36 cellular contexts compared by ENCODE assay signal in genomic region chr5:148769941-148770340, GRCh38.
"Had no signal": no experiment of that assay in that cellular context is flagged by ENCODE, and none has a peak within 500 bp of the region (broad histone marks: within the 10 kb centered on the region; RNA-seq: fewer than 3 reads in every experiment).

No MANE protein-coding gene starts in this region.

- ATAC-seq: activated naive CD4-positive, alpha-beta T cell treated with anti-CD3 and anti-CD28 coated beads, Interleukin-2, amount 50 U/mL, for 72 hours; activated naive CD8-positive, alpha-beta T cell treated with anti-CD3 and anti-CD28 coated beads, Interleukin-2, amount 50 U/mL, for 24 hours; activated T-cell treated with anti-CD3 and anti-CD28 coated beads, Interleukin-2, amount 50 U/mL, for 4 hours; activated T-cell treated with anti-CD3 and anti-CD28 coated beads, Interleukin-2, amount 50 U/mL, for 72 hours; activated T-helper 17 cell treated with anti-CD3 and anti-CD28 coated beads, Interleukin-2, amount 50 U/mL, for 72 hours; body of pancreas had no signal

- DNase-seq: activated effector memory CD4-positive, alpha-beta T cell treated with anti-CD3 and anti-CD28 coated beads, Interleukin-2, amount 50 U/mL, for 16 hours; activated effector memory CD4-positive, alpha-beta T cell treated with Interleukin-2 at 50 U/mL for 16 hours; activated gamma-delta T cell; activated gamma-delta T cell treated with Interleukin-2 at 50 U/mL for 16 hours; activated naive CD4-positive, alpha-beta T cell; activated naive CD4-positive, alpha-beta T cell treated with anti-CD3 and anti-CD28 coated beads for 36 hours; activated naive CD4-positive, alpha-beta T cell treated with anti-CD3 and anti-CD28 coated beads, Interleukin-2, amount 10 ng/mL, durations not matched to agents 7 days and 5 days; activated naive CD4-positive, alpha-beta T cell treated with anti-CD3 and anti-CD28 coated beads, Interleukin-2, amount 50 U/mL, for 16 hours; activated naive CD4-positive, alpha-beta T cell treated with Interleukin-2 at 50 U/mL for 16 hours; activated naive CD8-positive, alpha-beta T cell treated with anti-CD3 and anti-CD28 coated beads for 36 hours; activated naive CD8-positive, alpha-beta T cell treated with anti-CD3 and anti-CD28 coated beads, Interleukin-2, amount 10 ng/mL, durations not matched to agents 7 days and 5 days; activated naive CD8-positive, alpha-beta T cell treated with anti-CD3 and anti-CD28 coated beads, Interleukin-2, amount 50 U/mL, for 24 hours; activated T-cell treated with anti-CD3 and anti-CD28 coated beads, Interleukin-2, amount 50 U/mL, for 24 hours; activated T-cell treated with anti-CD3 and anti-CD28 coated beads, Interleukin-2, amount 50 U/mL, for 4 hours; activated T-cell treated with anti-CD3 and anti-CD28 coated beads, Interleukin-2, amount 50 U/mL, for 48 hours; activated T-cell treated with anti-CD3 and anti-CD28 coated beads, Interleukin-2, amount 50 U/mL, for 72 hours; adrenal gland; amniotic stem cell; anterior cingulate cortex; aorta; body of pancreas; brain microvascular endothelial cell; caudate nucleus; central memory CD4-positive, alpha-beta T cell; cerebellar nuclear complex had no signal

- H3K9me3 ChIP-seq: adrenal gland, ascending aorta, body of pancreas, breast epithelium had no signal

- H3K4me3 ChIP-seq: adrenal gland, ascending aorta, body of pancreas, breast epithelium, cardiac muscle cell had no signal

- H3K36me3 ChIP-seq: adrenal gland, ascending aorta, brain microvascular endothelial cell, breast epithelium, cardiac muscle cell had no signal

- H3K27me3 ChIP-seq: adrenal gland, ascending aorta, body of pancreas, brain microvascular endothelial cell, breast epithelium, cardiac muscle cell had no signal

- H3K9me3 Mint-ChIP-seq: activated naive CD4-positive, alpha-beta T cell treated with anti-CD3 and anti-CD28 coated beads for 36 hours; activated naive CD4-positive, alpha-beta T cell treated with anti-CD3 and anti-CD28 coated beads, Interleukin-2, amount 10 ng/mL, durations not matched to agents 7 days and 5 days; activated naive CD4-positive, alpha-beta T cell treated with anti-CD3 and anti-CD28 coated beads, Interleukin-2, amount 50 U/mL, for 24 hours; activated naive CD4-positive, alpha-beta T cell treated with anti-CD3 and anti-CD28 coated beads, Interleukin-2, amount 50 U/mL, for 72 hours; activated naive CD8-positive, alpha-beta T cell treated with anti-CD3 and anti-CD28 coated beads for 36 hours; activated naive CD8-positive, alpha-beta T cell treated with anti-CD3 and anti-CD28 coated beads, Interleukin-2, amount 10 ng/mL, durations not matched to agents 7 days and 5 days; activated naive CD8-positive, alpha-beta T cell treated with anti-CD3 and anti-CD28 coated beads, Interleukin-2, amount 50 U/mL, for 24 hours; activated T-cell treated with anti-CD3 and anti-CD28 coated beads, Interleukin-2, amount 50 U/mL, for 24 hours; activated T-cell treated with anti-CD3 and anti-CD28 coated beads, Interleukin-2, amount 50 U/mL, for 4 hours; activated T-cell treated with anti-CD3 and anti-CD28 coated beads, Interleukin-2, amount 50 U/mL, for 72 hours; activated T-helper 1 cell treated with anti-CD3 and anti-CD28 coated beads, Interleukin-12 subunit alpha, Interleukin-12 subunit beta, Interleukin-2, Interleukin-4 antibody, amounts not matched to agents 30 ng/mL and 10 ng/mL and 1 ng/mL, durations not matched to agents 14 hours and 24 hours and 36 hours; activated T-helper 17 cell treated with anti-CD3 and anti-CD28 coated beads, Interleukin-2, amount 50 U/mL, for 72 hours; activated T-helper 2 cell treated with anti-CD3 and anti-CD28 coated beads, Interferon-gamma antibody, Interleukin-2, Interleukin-4, amounts not matched to agents 10 μg/mL and 5 μg/mL and 100 μg/mL, durations not matched to agents 14 hours and 24 hours and 36 hours; brain; central memory CD8-positive, alpha-beta T cell had no signal

- H3K4me1 Mint-ChIP-seq: activated naive CD4-positive, alpha-beta T cell treated with anti-CD3 and anti-CD28 coated beads, Interleukin-2, amount 10 ng/mL, durations not matched to agents 7 days and 5 days; activated naive CD4-positive, alpha-beta T cell treated with anti-CD3 and anti-CD28 coated beads, Interleukin-2, amount 50 U/mL, for 24 hours; activated naive CD8-positive, alpha-beta T cell treated with anti-CD3 and anti-CD28 coated beads for 36 hours; activated naive CD8-positive, alpha-beta T cell treated with anti-CD3 and anti-CD28 coated beads, Interleukin-2, amount 10 ng/mL, durations not matched to agents 7 days and 5 days; activated T-helper 17 cell treated with anti-CD3 and anti-CD28 coated beads, Interleukin-2, amount 50 U/mL, for 72 hours; brain; central memory CD8-positive, alpha-beta T cell had no signal

- H3K36me3 Mint-ChIP-seq: activated naive CD4-positive, alpha-beta T cell treated with anti-CD3 and anti-CD28 coated beads, Interleukin-2, amount 10 ng/mL, durations not matched to agents 7 days and 5 days; activated naive CD4-positive, alpha-beta T cell treated with anti-CD3 and anti-CD28 coated beads, Interleukin-2, amount 50 U/mL, for 24 hours; activated naive CD4-positive, alpha-beta T cell treated with anti-CD3 and anti-CD28 coated beads, Interleukin-2, amount 50 U/mL, for 72 hours; activated naive CD8-positive, alpha-beta T cell; activated naive CD8-positive, alpha-beta T cell treated with anti-CD3 and anti-CD28 coated beads for 36 hours; activated naive CD8-positive, alpha-beta T cell treated with anti-CD3 and anti-CD28 coated beads, Interleukin-2, amount 10 ng/mL, durations not matched to agents 7 days and 5 days; brain had no signal

- H3K4me1 ChIP-seq: adrenal gland, ascending aorta, body of pancreas, breast epithelium had no signal

- H3K4me3 Mint-ChIP-seq: activated naive CD4-positive, alpha-beta T cell treated with anti-CD3 and anti-CD28 coated beads for 36 hours; activated naive CD4-positive, alpha-beta T cell treated with anti-CD3 and anti-CD28 coated beads, Interleukin-2, amount 10 ng/mL, durations not matched to agents 7 days and 5 days; activated naive CD4-positive, alpha-beta T cell treated with anti-CD3 and anti-CD28 coated beads, Interleukin-2, amount 50 U/mL, for 24 hours; activated naive CD8-positive, alpha-beta T cell; activated naive CD8-positive, alpha-beta T cell treated with anti-CD3 and anti-CD28 coated beads for 36 hours; activated naive CD8-positive, alpha-beta T cell treated with anti-CD3 and anti-CD28 coated beads, Interleukin-2, amount 10 ng/mL, durations not matched to agents 7 days and 5 days; activated naive CD8-positive, alpha-beta T cell treated with anti-CD3 and anti-CD28 coated beads, Interleukin-2, amount 50 U/mL, for 24 hours; activated T-cell treated with anti-CD3 and anti-CD28 coated beads, Interleukin-2, amount 50 U/mL, for 24 hours; activated T-cell treated with anti-CD3 and anti-CD28 coated beads, Interleukin-2, amount 50 U/mL, for 4 hours; activated T-cell treated with anti-CD3 and anti-CD28 coated beads, Interleukin-2, amount 50 U/mL, for 72 hours; activated T-helper 1 cell treated with anti-CD3 and anti-CD28 coated beads, Interleukin-12 subunit alpha, Interleukin-12 subunit beta, Interleukin-2, Interleukin-4 antibody, amounts not matched to agents 30 ng/mL and 10 ng/mL and 1 ng/mL, durations not matched to agents 14 hours and 24 hours and 36 hours; activated T-helper 17 cell treated with anti-CD3 and anti-CD28 coated beads, Interleukin-2, amount 50 U/mL, for 72 hours; brain; central memory CD8-positive, alpha-beta T cell had no signal

- H3K27ac Mint-ChIP-seq: activated naive CD4-positive, alpha-beta T cell treated with anti-CD3 and anti-CD28 coated beads for 36 hours; activated naive CD4-positive, alpha-beta T cell treated with anti-CD3 and anti-CD28 coated beads, Interleukin-2, amount 10 ng/mL, durations not matched to agents 7 days and 5 days; activated naive CD4-positive, alpha-beta T cell treated with anti-CD3 and anti-CD28 coated beads, Interleukin-2, amount 50 U/mL, for 24 hours; activated naive CD4-positive, alpha-beta T cell treated with anti-CD3 and anti-CD28 coated beads, Interleukin-2, amount 50 U/mL, for 72 hours; activated naive CD8-positive, alpha-beta T cell; activated naive CD8-positive, alpha-beta T cell treated with anti-CD3 and anti-CD28 coated beads for 36 hours; activated naive CD8-positive, alpha-beta T cell treated with anti-CD3 and anti-CD28 coated beads, Interleukin-2, amount 10 ng/mL, durations not matched to agents 7 days and 5 days; activated naive CD8-positive, alpha-beta T cell treated with anti-CD3 and anti-CD28 coated beads, Interleukin-2, amount 50 U/mL, for 24 hours; activated T-cell treated with anti-CD3 and anti-CD28 coated beads, Interleukin-2, amount 50 U/mL, for 24 hours; activated T-cell treated with anti-CD3 and anti-CD28 coated beads, Interleukin-2, amount 50 U/mL, for 72 hours; activated T-helper 1 cell treated with anti-CD3 and anti-CD28 coated beads, Interleukin-12 subunit alpha, Interleukin-12 subunit beta, Interleukin-2, Interleukin-4 antibody, amounts not matched to agents 30 ng/mL and 10 ng/mL and 1 ng/mL, durations not matched to agents 14 hours and 24 hours and 36 hours; activated T-helper 17 cell treated with anti-CD3 and anti-CD28 coated beads, Interleukin-2, amount 50 U/mL, for 72 hours; activated T-helper 2 cell treated with anti-CD3 and anti-CD28 coated beads, Interferon-gamma antibody, Interleukin-2, Interleukin-4, amounts not matched to agents 10 μg/mL and 5 μg/mL and 100 μg/mL, durations not matched to agents 14 hours and 24 hours and 36 hours; brain had no signal

- H3K27ac ChIP-seq: adrenal gland, ascending aorta, body of pancreas, brain microvascular endothelial cell, breast epithelium, cardiac muscle cell had no signal
